Comparison of ENCODE assay signal across 8 cellular contexts in genomic region chr1:156601892-156602291, GRCh38. TPM values are rescaled to one million over a fixed set of nuclear protein-coding genes. Genes with fewer than 3 reads are reported as not detected.
A peak's percentile ranks its signal among the peaks of the same experiment; 100 is the strongest.
DNase-seq lines count a peak whose midpoint lies in the region; ATAC-seq and TF ChIP-seq lines count a peak whose summit lies in the region.

No MANE protein-coding gene starts in this region.

- TF ChIP-seq EP300 in neural cell (conservative IDR thresholded peaks at IDR 0.05; ENCODE audit: poor library complexity, severe bottlenecking): no peak

- peak overlapping the region; percentile 65 for H2AFZ ChIP-seq in neural cell (ENCODE audit: low read depth, low read length)

- no peaks in the 10 kb centered on the region for H4K20me1 ChIP-seq in neural cell (ENCODE audit: insufficient read depth)

- TF ChIP-seq RAD21 in neural cell (conservative IDR thresholded peaks at IDR 0.05): no peak

- TF ChIP-seq CTCF in choroid plexus epithelial cell (conservative IDR thresholded peaks at IDR 0.05; ENCODE audit: low read depth, low read length) (no peak), neural cell (IDR thresholded peaks at IDR 0.05; ENCODE audit: poor library complexity, severe bottlenecking) (no peak)

- peak; percentile 42 for DNase-seq in Daoy (ENCODE audit: low read depth)
- DNase-seq in Jurkat, Clone E6-1 (ENCODE audit: low read depth, low spot score): no peak
- DNase-seq in choroid plexus epithelial cell (ENCODE audit: low read depth): no peak
- no peak for DNase-seq in GM19240 (ENCODE audit: insufficient read length, low spot score)
- no peak for DNase-seq in NCI-H510A treated with DMSO at 0.1 percent for 48 hours (lab: John Stamatoyannopoulos, UW)
- no peak for DNase-seq in stimulated activated CD4-positive, alpha-beta T cell treated with anti-CD3 and anti-CD28 coated beads, Interleukin-4, amount 100 ng/mL, for 1 hour

- H3K4me2 ChIP-seq in neural cell (ENCODE audit: low read length): peak overlapping the region; percentile 93

- no peak for ATAC-seq in HG02884 (IDR thresholded peaks at IDR 0.05; ENCODE audit: unreplicated experiment)

- H3K27me3 ChIP-seq in neural cell (ENCODE audit: insufficient read depth, low read depth, low read length): no peaks in the 10 kb centered on the region

- peak overlapping the region; percentile 69 for H3K27ac ChIP-seq in neural cell (ENCODE audit: low read length)

- H3K79me2 ChIP-seq in neural cell (replicated peaks; ENCODE audit: insufficient read depth, low read length): no peaks in the 10 kb centered on the region

- H3K9ac ChIP-seq in neural cell (ENCODE audit: low read length): peak overlapping the region; percentile 68

- no peaks in the 10 kb centered on the region for H3K9me3 ChIP-seq in neural cell (ENCODE audit: low read length)

- no peaks in the 10 kb centered on the region for H3K36me3 ChIP-seq in neural cell (ENCODE audit: insufficient read depth, low read length)

- H3K4me3 ChIP-seq in Jurkat, Clone E6-1 (ENCODE audit: low read length): peak overlapping the region; percentile 78
- H3K4me3 ChIP-seq in choroid plexus epithelial cell (ENCODE audit: low read depth, low read length): peak overlapping the region; percentile 87
- peak overlapping the region; percentile 75 for H3K4me3 ChIP-seq in neural cell (ENCODE audit: low read length)

- no peaks in the 10 kb centered on the region for H3F3A ChIP-seq in neural cell (ENCODE audit: insufficient read depth, low read length, poor library complexity, severe bottlenecking)

- H3K9me2 ChIP-seq in neural cell (ENCODE audit: insufficient read depth, low read length): no peaks in the 10 kb centered on the region

TF ChIP-seq in neural cell, 6 proteins besides CTCF, POLR2A, EP300 and RAD21:
- no peak for TF ChIP-seq EZH2 (IDR thresholded peaks at IDR 0.05; ENCODE audit: borderline replicate concordance, insufficient read depth, low read length, poor library complexity, severe bottlenecking)
- TF ChIP-seq, protein P1, sequence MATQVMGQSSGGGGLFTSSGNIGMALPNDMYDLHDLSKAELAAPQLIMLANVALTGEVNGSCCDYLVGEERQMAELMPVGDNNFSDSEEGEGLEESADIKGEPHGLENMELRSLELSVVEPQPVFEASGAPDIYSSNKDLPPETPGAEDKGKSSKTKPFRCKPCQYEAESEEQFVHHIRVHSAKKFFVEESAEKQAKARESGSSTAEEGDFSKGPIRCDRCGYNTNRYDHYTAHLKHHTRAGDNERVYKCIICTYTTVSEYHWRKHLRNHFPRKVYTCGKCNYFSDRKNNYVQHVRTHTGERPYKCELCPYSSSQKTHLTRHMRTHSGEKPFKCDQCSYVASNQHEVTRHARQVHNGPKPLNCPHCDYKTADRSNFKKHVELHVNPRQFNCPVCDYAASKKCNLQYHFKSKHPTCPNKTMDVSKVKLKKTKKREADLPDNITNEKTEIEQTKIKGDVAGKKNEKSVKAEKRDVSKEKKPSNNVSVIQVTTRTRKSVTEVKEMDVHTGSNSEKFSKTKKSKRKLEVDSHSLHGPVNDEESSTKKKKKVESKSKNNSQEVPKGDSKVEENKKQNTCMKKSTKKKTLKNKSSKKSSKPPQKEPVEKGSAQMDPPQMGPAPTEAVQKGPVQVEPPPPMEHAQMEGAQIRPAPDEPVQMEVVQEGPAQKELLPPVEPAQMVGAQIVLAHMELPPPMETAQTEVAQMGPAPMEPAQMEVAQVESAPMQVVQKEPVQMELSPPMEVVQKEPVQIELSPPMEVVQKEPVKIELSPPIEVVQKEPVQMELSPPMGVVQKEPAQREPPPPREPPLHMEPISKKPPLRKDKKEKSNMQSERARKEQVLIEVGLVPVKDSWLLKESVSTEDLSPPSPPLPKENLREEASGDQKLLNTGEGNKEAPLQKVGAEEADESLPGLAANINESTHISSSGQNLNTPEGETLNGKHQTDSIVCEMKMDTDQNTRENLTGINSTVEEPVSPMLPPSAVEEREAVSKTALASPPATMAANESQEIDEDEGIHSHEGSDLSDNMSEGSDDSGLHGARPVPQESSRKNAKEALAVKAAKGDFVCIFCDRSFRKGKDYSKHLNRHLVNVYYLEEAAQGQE (IDR thresholded peaks at IDR 0.05; ENCODE audit: borderline replicate concordance): no peak
- no peak for TF ChIP-seq POLR2AphosphoS5 (IDR thresholded peaks at IDR 0.05)
TF ChIP-seq in neural cell: peak in this region for 0.

RNA-seq across cellular contexts. Expression of gene GPATCH4, which starts 0.6 kb away (rescaled TPM):
- total RNA-seq in Daoy (2014; rRNA removed; shearing (Covaris generic)): 32.6 and 42.1 TPM in 2 replicates
- 58.7 TPM for polyA plus RNA-seq in Jurkat, Clone E6-1 (2012; ENCODE audit: insufficient read depth, insufficient read length)
- polyA plus RNA-seq in neural cell: 1.3 and 3.9 TPM in 2 replicates
- 3.2 and 5.2 TPM in 2 replicates for polyA minus RNA-seq in neural cell

RNA-seq across cellular contexts. Expression of gene NAXE, which starts 10.3 kb away (rescaled TPM):
- 81.9 and 87.9 TPM in 2 replicates for total RNA-seq in Daoy (2014; rRNA removed; shearing (Covaris generic))
- 170 TPM for polyA plus RNA-seq in Jurkat, Clone E6-1 (2012; ENCODE audit: insufficient read depth, insufficient read length)
- polyA plus RNA-seq in neural cell: 95.7 and 111 TPM in 2 replicates
- polyA minus RNA-seq in neural cell: 63.9 and 65.7 TPM in 2 replicates

RNA-seq across cellular contexts. Expression of gene HAPLN2, which starts 17.3 kb away (rescaled TPM):
- total RNA-seq in Daoy (2014; rRNA removed; shearing (Covaris generic)): 0.23 TPM in 1 of 2 replicates, not detected in the other
- polyA plus RNA-seq in Jurkat, Clone E6-1 (2012; ENCODE audit: insufficient read depth, insufficient read length): not detected
- polyA plus RNA-seq in neural cell: 22.9 and 24.6 TPM in 2 replicates
- 3.4 TPM in 2 replicates for polyA minus RNA-seq in neural cell

RNA-seq across cellular contexts. Expression of gene TTC24, which starts 22.4 kb away (rescaled TPM):
- total RNA-seq in Daoy (2014; rRNA removed; shearing (Covaris generic)): not detected in 2 replicates
- polyA plus RNA-seq in Jurkat, Clone E6-1 (2012; ENCODE audit: insufficient read depth, insufficient read length): 9.5 TPM
- polyA plus RNA-seq in neural cell: not detected in 2 replicates
- not detected in 2 replicates for polyA minus RNA-seq in neural cell

RNA-seq across cellular contexts. Expression of gene IQGAP3, which starts 29.5 kb away (rescaled TPM):
- 43.6 and 45.7 TPM in 2 replicates for total RNA-seq in Daoy (2014; rRNA removed; shearing (Covaris generic))
- 11.2 TPM for polyA plus RNA-seq in Jurkat, Clone E6-1 (2012; ENCODE audit: insufficient read depth, insufficient read length)
- 0.32 TPM in 1 of 2 replicates, not detected in the other for polyA plus RNA-seq in neural cell
- 0.46 and 0.49 TPM in 2 replicates for polyA minus RNA-seq in neural cell
